In genomic region chr12:53062011-53062961, GRCh38 we compare ENCODE assay signal across 11 cellular contexts. TPM values are rescaled to one million over a fixed set of nuclear protein-coding genes. Genes with fewer than 3 reads are reported as not detected.
DNase-seq lines count a peak whose midpoint lies in the region; ATAC-seq and TF ChIP-seq lines count a peak whose summit lies in the region.
"Had no signal": no experiment of that assay in that cellular context is flagged by ENCODE, and none has a peak within 500 bp of the region (broad histone marks: within the 10 kb centered on the region; RNA-seq: fewer than 3 reads in every experiment).

No MANE protein-coding gene starts in this region.

- TF ChIP-seq CTCF in IMR-90 (conservative IDR thresholded peaks at IDR 0.05; ENCODE audit: low read depth, low read length) (no peak), spleen (IDR thresholded peaks at IDR 0.05 in 8 of 11, conservative IDR thresholded peaks at IDR 0.05 in 3 of 11) (no peak), brain microvascular endothelial cell (IDR thresholded peaks at IDR 0.05; ENCODE audit: low read depth, low read length, missing control alignments) (no peak), GM10266 (IDR thresholded peaks at IDR 0.05; ENCODE audit: control insufficient read depth, insufficient read depth, low read depth, missing control alignments) (no peak)

- no peak overlapping the region; the same call in 1 of the 2 replicates for H2AK5ac ChIP-seq in IMR-90 (ENCODE audit: low read depth, low read length)

- 100% methylated on average over 2 of the region's 20 CpGs; no CpG with 5 or more reads in 1 of the 2 experiments for WGBS in IMR-90 (ENCODE audit: extremely low coverage in 2 of 2, insufficient read length in 1 of 2), 2 experiments
- 73 to 84% (median 79%) methylated on average over 19 to 20 of the region's 20 CpGs for WGBS in spleen, 5 donors

- BruUV-seq in IMR-90 (replicated peaks; lab: Mats Ljungman, UMichigan): no TSS peak

- H3K27ac ChIP-seq in IMR-90 (ENCODE audit: insufficient read depth, low read length) (peak overlapping the region; percentile 4; the same call in 1 of the 2 replicates), angular gyrus (ENCODE audit: low read depth, low read length) (peak overlapping the region; percentile 30), spleen (peak overlapping the region in 5 of 8 donors; percentile 48 to 94 (median 59)), brain microvascular endothelial cell (no peak overlapping the region)

- TF ChIP-seq POLR2A in IMR-90 (IDR thresholded peaks at IDR 0.05; ENCODE audit: low read depth, low read length): no peak; the same call in 1 of the 2 replicates
- no peak for TF ChIP-seq POLR2A in spleen (IDR thresholded peaks at IDR 0.05)

- no peak overlapping the region for H4K91ac ChIP-seq in IMR-90 (ENCODE audit: insufficient read depth, low read depth, low read length)

- no peaks in the 10 kb centered on the region for H3K9me3 ChIP-seq in IMR-90 (ENCODE audit: control insufficient read depth, insufficient read depth, low read length)
- H3K9me3 ChIP-seq in spleen: no peaks in the 10 kb centered on the region

- no peak overlapping the region for H3K23ac ChIP-seq in IMR-90 (ENCODE audit: low read depth, low read length)

- dilution Hi-C loops in IMR-90 (cut with HindIII; ENCODE audit: low sequenced_read_pairs, unreplicated experiment): no loop called here

- H2AFZ ChIP-seq in IMR-90 (replicated peaks; ENCODE audit: low read length, poor library complexity): no peak overlapping the region

- H3K79me1 ChIP-seq in IMR-90 (ENCODE audit: low read depth in 1 of 2, low read length in 2 of 2): peaks cover 0 to 49% of the 10 kb centered on the region in 2 experiments; a peak in 2 of 4 replicates

- DNase-seq in IMR-90 (no peak), left lobe of liver (ENCODE audit: low spot score) (peak; percentile 45), spleen (peak; percentile 63), HuH-7.5 (ENCODE audit: low spot score) (no peak), brain microvascular endothelial cell (no peak), GM10266 (ENCODE audit: extremely low spot score) (no peak)

- H4K5ac ChIP-seq in IMR-90 (ENCODE audit: low read depth, low read length): no peak overlapping the region; the same call in 1 of the 2 replicates

- H2AK9ac ChIP-seq in IMR-90 (replicated peaks; ENCODE audit: low read depth, low read length, poor library complexity): no peak overlapping the region

- H3K36me3 ChIP-seq in IMR-90 (ENCODE audit: control insufficient read depth, insufficient read depth, low read length) (peaks cover 78% of the 10 kb centered on the region), spleen (peaks cover 0 to 100% (median 65%) of the 10 kb centered on the region in 6 donors), brain microvascular endothelial cell (replicated peaks) (peaks cover 67% of the 10 kb centered on the region)

- H3K9ac ChIP-seq in IMR-90 (ENCODE audit: low read depth, low read length): no peak overlapping the region

- H3K18ac ChIP-seq in IMR-90 (ENCODE audit: low read depth, low read length): no peak overlapping the region

- no peak overlapping the region for H3K14ac ChIP-seq in IMR-90 (replicated peaks; ENCODE audit: low read depth, low read length)

- H4K20me1 ChIP-seq in IMR-90 (ENCODE audit: insufficient read depth, low read length): peaks cover 9% of the 10 kb centered on the region

- no peak for TF ChIP-seq RAD21 in IMR-90 (IDR thresholded peaks at IDR 0.05; ENCODE audit: low read length)

- no peak overlapping the region for H3K56ac ChIP-seq in IMR-90 (ENCODE audit: extremely low read depth, insufficient read depth, low read length)

- H2BK120ac ChIP-seq in IMR-90 (ENCODE audit: low read depth, low read length): no peak overlapping the region

- POLR2A ChIA-PET in IMR-90 (lab: Charles Lee; ENCODE audit: unreplicated experiment): interaction anchor here (1.1 to 1.4 kb wide), 2 partner anchors 9 to 11 kb away, joined by 3 read pairs; no protein-coding TSS in a partner anchor

- no peak overlapping the region for H2BK15ac ChIP-seq in IMR-90 (ENCODE audit: low read depth, low read length)

- intact Hi-C loops in IMR-90 (cut with micrococcal nuclease) (no loop called here), spleen (cut with DNase I; ENCODE audit: low total_unique reads) (no loop called here)

- ATAC-seq in IMR-90 (ENCODE audit: low read depth) (no peak), left lobe of liver (no peak), GM21717 (IDR thresholded peaks at IDR 0.05; ENCODE audit: unreplicated experiment) (no peak)

- H4K8ac ChIP-seq in IMR-90 (ENCODE audit: low read depth in 2 of 2, low read length in 2 of 2): no peak overlapping the region

- CTCF ChIA-PET in IMR-90 (lab: Yijun Ruan, JAX): interaction anchor here (1.3 to 1.4 kb wide), 2 partner anchors 15 to 39 kb away, joined by 3 read pairs; no protein-coding TSS in a partner anchor

- peaks cover 24% of the 10 kb centered on the region for H3K4me1 ChIP-seq in IMR-90 (ENCODE audit: control insufficient read depth, insufficient read depth, low read length)
- peaks cover 8 to 91% (median 37%) of the 10 kb centered on the region in 6 donors for H3K4me1 ChIP-seq in spleen

- in situ Hi-C loops in IMR-90 (cut with MboI; ENCODE audit: low sequenced_read_pairs): no loop called here
- in situ Hi-C loops in brain microvascular endothelial cell (cut with HindIII; ENCODE audit: low pct_ligation_motif_present, low sequenced_read_pairs): no loop called here

- no peak overlapping the region for H3K4ac ChIP-seq in IMR-90 (ENCODE audit: low read depth, low read length)

- no peak overlapping the region for H2BK5ac ChIP-seq in IMR-90 (ENCODE audit: low read depth, low read length, poor library complexity, severe bottlenecking)

- H3K4me2 ChIP-seq in IMR-90 (ENCODE audit: low read depth, low read length): no peak overlapping the region

- peaks cover 5% of the 10 kb centered on the region; the same call in 1 of the 2 replicates for H3K9me1 ChIP-seq in IMR-90 (ENCODE audit: insufficient read depth, low read length)

- H3K4me3 ChIP-seq in IMR-90 (ENCODE audit: insufficient read depth, low read depth, low read length) (no peak overlapping the region), spleen (no peak overlapping the region), brain microvascular endothelial cell (ENCODE audit: low read depth, low read length) (no peak overlapping the region)

- no peaks in the 10 kb centered on the region for H3K27me3 ChIP-seq in IMR-90 (ENCODE audit: control insufficient read depth, insufficient read depth, low read length)
- H3K27me3 ChIP-seq in spleen (replicated peaks in 1 of 7): peaks cover 0 to 11% (median 0%) of the 10 kb centered on the region in 7 donors
- no peaks in the 10 kb centered on the region for H3K27me3 ChIP-seq in brain microvascular endothelial cell (replicated peaks)

- no peak overlapping the region for H2BK20ac ChIP-seq in IMR-90 (ENCODE audit: low read depth, low read length)

TF ChIP-seq in IMR-90, 13 proteins besides CTCF, POLR2A, EP300 and RAD21 (continues in another document):
- TF ChIP-seq USF2 (IDR thresholded peaks at IDR 0.05; ENCODE audit: low read depth, low read length) (no peak), MXI1 (IDR thresholded peaks at IDR 0.05; ENCODE audit: borderline replicate concordance, low read depth, low read length) (no peak), RFX5 (IDR thresholded peaks at IDR 0.05; ENCODE audit: low read depth, low read length) (no peak)

RNA-seq across cellular contexts. Expression of gene TNS2, which starts 12.4 kb away (rescaled TPM):
- 10.4 and 10.6 TPM in 2 replicates for total RNA-seq in IMR-90 (2012; rRNA removed)
- polyA plus RNA-seq in IMR-90 (2012; rRNA removed): 67.2 and 68.0 TPM in 2 replicates
- polyA plus RNA-seq in IMR-90 (2012; cell fraction: cytosol; rRNA removed): 18.8 and 35.8 TPM in 2 replicates
- 243 and 578 TPM in 2 replicates for polyA plus RNA-seq in IMR-90 (2012; cell fraction: nucleus; rRNA removed; ENCODE audit: low replicate concordance)
- total RNA-seq in left lobe of liver: 146 TPM
- total RNA-seq in spleen: 100 to 1,000 TPM in 6 of 7 donors, 10 to 100 TPM in 1; 72.4 to 301 (median 170) TPM
- polyA plus RNA-seq in spleen: 100 to 1,000 TPM in 1 of 3 donors, 10 to 100 TPM in 2; 36.6 to 159 (median 67.5) TPM

RNA-seq across cellular contexts. Expression of gene SPRYD3, which starts 16.9 kb away (rescaled TPM):
- total RNA-seq in IMR-90 (2012; rRNA removed) (21.7 and 25.6 TPM in 2 replicates), left lobe of liver (16.2 TPM), spleen (10 to 100 TPM; 29.2 to 44.5 (median 36.4) TPM)
- polyA plus RNA-seq in IMR-90 (2012; rRNA removed) (27.8 and 28.8 TPM in 2 replicates), spleen (10 to 100 TPM; 10.8 to 31.0 (median 15.9) TPM)
- polyA plus RNA-seq in IMR-90 (2012; cell fraction: cytosol; rRNA removed): 20.9 and 26.7 TPM in 2 replicates
- 24.4 and 31.3 TPM in 2 replicates for polyA plus RNA-seq in IMR-90 (2012; cell fraction: nucleus; rRNA removed; ENCODE audit: low replicate concordance)

RNA-seq across cellular contexts. Expression of gene IGFBP6, which starts 35.2 kb away (rescaled TPM):
- total RNA-seq in IMR-90 (2012; rRNA removed) (124 and 140 TPM in 2 replicates), left lobe of liver (5.2 TPM), spleen (100 to 1,000 TPM in 2 of 7 donors, 10 to 100 TPM in 5; 35.2 to 183 (median 75.6) TPM)
- polyA plus RNA-seq in IMR-90 (2012; rRNA removed) (337 and 373 TPM in 2 replicates), spleen (100 to 1,000 TPM in 2 of 3 donors, 10 to 100 TPM in 1; 37.1 to 144 (median 130) TPM)
- 592 and 623 TPM in 2 replicates for polyA plus RNA-seq in IMR-90 (2012; cell fraction: cytosol; rRNA removed)
- 90.7 and 186 TPM in 2 replicates for polyA plus RNA-seq in IMR-90 (2012; cell fraction: nucleus; rRNA removed; ENCODE audit: low replicate concordance)

RNA-seq across cellular contexts. Expression of gene SOAT2, which starts 41.0 kb away (rescaled TPM):
- total RNA-seq in IMR-90 (2012; rRNA removed): under 0.01 and 0.18 TPM in 2 replicates
- 0.39 and 0.55 TPM in 2 replicates for polyA plus RNA-seq in IMR-90 (2012; rRNA removed)
- 0.18 and 0.27 TPM in 2 replicates for polyA plus RNA-seq in IMR-90 (2012; cell fraction: cytosol; rRNA removed)
- polyA plus RNA-seq in IMR-90 (2012; cell fraction: nucleus; rRNA removed; ENCODE audit: low replicate concordance): 0.52 and 1.3 TPM in 2 replicates
- total RNA-seq in left lobe of liver: 0.25 TPM
- total RNA-seq in spleen: under 1 TPM in 6 of 7 donors, not detected in 1; 0.37 to 0.80 (median 0.54) TPM
- 1 to 10 TPM in 1 of 3 donors, under 1 TPM in 2; 0.52 to 2.2 (median 0.99) TPM for polyA plus RNA-seq in spleen
- total RNA-seq: H9, kidney epithelial cell, LHCN-M2 had no signal

RNA-seq across cellular contexts. Expression of gene EIF4B, which starts 56.0 kb away (rescaled TPM):
- total RNA-seq in IMR-90 (2012; rRNA removed) (671 and 1,144 TPM in 2 replicates), left lobe of liver (184 TPM), spleen (100 to 1,000 TPM; 379 to 490 (median 468) TPM)
- polyA plus RNA-seq in IMR-90 (2012; rRNA removed) (227 and 313 TPM in 2 replicates), spleen (100 to 1,000 TPM; 105 to 132 (median 119) TPM)
- 54.7 and 79.0 TPM in 2 replicates for polyA plus RNA-seq in IMR-90 (2012; cell fraction: cytosol; rRNA removed)
- polyA plus RNA-seq in IMR-90 (2012; cell fraction: nucleus; rRNA removed; ENCODE audit: low replicate concordance): 40.3 and 157 TPM in 2 replicates

Comparison
In these comparisons a context has a peak if more than half of its experiments do, and no peak if none do; other contexts are left out.
1. DNase-seq: peak in left lobe of liver (single experiment) and spleen (single experiment); none in IMR-90 (single experiment), HuH-7.5 (single experiment), brain microvascular endothelial cell (single experiment) and GM10266 (single experiment).